14 cellular contexts compared by ENCODE assay signal in genomic region chr1:30777906-30778155, GRCh38. TPM values are rescaled to one million over a fixed set of nuclear protein-coding genes. Genes with fewer than 3 reads are reported as not detected.
DNase-seq lines count a peak whose midpoint lies in the region; ATAC-seq and TF ChIP-seq lines count a peak whose summit lies in the region.
"Had no signal": no experiment of that assay in that cellular context is flagged by ENCODE, and none has a peak within 500 bp of the region (broad histone marks: within the 10 kb centered on the region; RNA-seq: fewer than 3 reads in every experiment).

No MANE protein-coding gene starts in this region.

- no peak overlapping the region for H3K9ac ChIP-seq in smooth muscle cell (ENCODE audit: low read depth)
- H3K9ac ChIP-seq: parathyroid adenoma, SK-N-SH had no signal

- TF ChIP-seq CTCF in AG04449 (IDR thresholded peaks at IDR 0.05; ENCODE audit: insufficient read depth, low read length, missing control alignments) (peak; percentile 45), HFFc6 (IDR thresholded peaks at IDR 0.05) (peak; percentile 36; the same call in 1 of the 2 replicates), astrocyte of the spinal cord (IDR thresholded peaks at IDR 0.05; ENCODE audit: low read depth, low read length) (peak; percentile 43), smooth muscle cell (IDR thresholded peaks at IDR 0.05; ENCODE audit: borderline replicate concordance, insufficient read depth, poor library complexity, severe bottlenecking) (no peak)

- H3K79me2 ChIP-seq in smooth muscle cell (ENCODE audit: low read depth) = no peaks in the 10 kb centered on the region
- H3K79me2 ChIP-seq: parathyroid adenoma had no signal

- peaks cover 14% of the 10 kb centered on the region for H3K27me3 Mint-ChIP-seq in HFFc6 (ENCODE audit: insufficient read depth)

- no peaks in the 10 kb centered on the region for H3K9me3 Mint-ChIP-seq in HFFc6

- ATAC-seq in HG03108 (IDR thresholded peaks at IDR 0.05; ENCODE audit: unreplicated experiment) = no peak
- ATAC-seq in GM19035 (IDR thresholded peaks at IDR 0.05; ENCODE audit: unreplicated experiment) = no peak
- ATAC-seq: body of pancreas had no signal

- no peak overlapping the region for H3K4me2 ChIP-seq in smooth muscle cell
- H3K4me2 ChIP-seq: SK-N-SH had no signal

- no peak overlapping the region for H2AFZ ChIP-seq in smooth muscle cell (ENCODE audit: low read depth)
- H2AFZ ChIP-seq: parathyroid adenoma had no signal

- CTCF ChIA-PET in AG04449 (lab: Yijun Ruan, JAX) = interaction anchor here (1.0 to 18.3 kb wide), 9 partner anchors 13 to 147 kb away, joined by 3 to 943 read pairs (median 221); partner anchors contain the start of genes LAPTM5, MATN1 and SDC3

- H3K36me3 ChIP-seq in smooth muscle cell (ENCODE audit: low read depth) = no peaks in the 10 kb centered on the region
- H3K36me3 ChIP-seq: spleen had no signal

- H3K4me1 Mint-ChIP-seq in HFFc6 (ENCODE audit: low read depth) = peaks cover 12% of the 10 kb centered on the region

- no peak overlapping the region for H3K4me3 Mint-ChIP-seq in HFFc6

- no peak overlapping the region for H3K27ac Mint-ChIP-seq in HFFc6

- in situ Hi-C loops in astrocyte of the spinal cord (cut with HindIII; ENCODE audit: low sequenced_read_pairs) = no loop called here

- H3F3A ChIP-seq in smooth muscle cell (ENCODE audit: low read depth) = no peaks in the 10 kb centered on the region

- H3K9me3 ChIP-seq in smooth muscle cell (replicated peaks; ENCODE audit: low read depth) = no peaks in the 10 kb centered on the region
- H3K9me3 ChIP-seq: body of pancreas, mucosa of descending colon, SK-N-SH, spleen had no signal

- DNase-seq in AG04449 (ENCODE audit: low read depth, low spot score) (no peak), HFFc6 (no peak), astrocyte of the spinal cord (ENCODE audit: low read depth, low spot score) (no peak), iPS-NIHi7 (ENCODE audit: extremely low spot score) (peak; percentile 38), occipital lobe (lab: John Stamatoyannopoulos, UW) (no peak), smooth muscle cell (lab: John Stamatoyannopoulos, UW; ENCODE audit: unreplicated experiment) (no peak)
- DNase-seq: activated effector memory CD4-positive, alpha-beta T cell treated with anti-CD3 and anti-CD28 coated beads, Interleukin-2, amount 50 U/mL, for 16 hours; mucosa of descending colon had no signal

- H3K4me3 ChIP-seq in AG04449 (ENCODE audit: low read depth, low read length) (no peak overlapping the region), astrocyte of the spinal cord (ENCODE audit: low read depth, low read length) (no peak overlapping the region), smooth muscle cell (no peak overlapping the region)
- H3K4me3 ChIP-seq: body of pancreas, mucosa of descending colon, spleen had no signal

- no peaks in the 10 kb centered on the region for H3K4me1 ChIP-seq in smooth muscle cell (ENCODE audit: low read depth)
- H3K4me1 ChIP-seq: parathyroid adenoma had no signal

- 64% methylated on average over 4 of the region's 4 CpGs for WGBS in smooth muscle cell (ENCODE audit: low lambda C conversion rate)

- H3K27ac ChIP-seq in smooth muscle cell (ENCODE audit: low read depth) = no peak overlapping the region
- H3K27ac ChIP-seq: body of pancreas, parathyroid adenoma had no signal

- POLR2A ChIA-PET in AG04449 (lab: Yijun Ruan, JAX) = interaction anchor here (0.9 kb wide), 1 partner anchor 59 kb away, joined by 5 read pairs; no protein-coding TSS in a partner anchor

- H4K20me1 ChIP-seq in smooth muscle cell (ENCODE audit: low read depth) = no peaks in the 10 kb centered on the region

- no peaks in the 10 kb centered on the region for H3K36me3 Mint-ChIP-seq in HFFc6 (ENCODE audit: low read depth)

- no peaks in the 10 kb centered on the region for H3K27me3 ChIP-seq in smooth muscle cell (ENCODE audit: low read depth)
- H3K27me3 ChIP-seq: body of pancreas, spleen had no signal

RNA-seq across cellular contexts. Expression of gene LAPTM5, which starts 20.3 kb away (rescaled TPM):
- total RNA-seq in HFFc6 (2021; fragmentation: NEBNext Ultra II Directional; extraction: Animal tissue kit (Norgen Biotek cat#: 25700)) = under 1 TPM; 0.38 to 0.81 (median 0.63) TPM
- 3.9 TPM for total RNA-seq in occipital lobe
- total RNA-seq in smooth muscle cell = 0.49 and 1.4 TPM in 2 replicates
- polyA plus RNA-seq in smooth muscle cell = 0.63 and 1.6 TPM in 2 replicates

RNA-seq across cellular contexts. Expression of gene MATN1, which starts 54.4 kb away (rescaled TPM):
- total RNA-seq in HFFc6 (2021; fragmentation: NEBNext Ultra II Directional; extraction: Animal tissue kit (Norgen Biotek cat#: 25700)) = under 1 TPM in 1 of 6 experiments, not detected in 5; 0.06 TPM
- 0.31 TPM for total RNA-seq in occipital lobe
- 0.36 and 2.0 TPM in 2 replicates for total RNA-seq in smooth muscle cell
- 0.40 and 0.61 TPM in 2 replicates for polyA plus RNA-seq in smooth muscle cell
